19 cellular contexts compared by ENCODE assay signal in genomic region chr12:20314325-20314724, GRCh38. TPM values are rescaled to one million over a fixed set of nuclear protein-coding genes. Genes with fewer than 3 reads are reported as not detected.
DNase-seq lines count a peak whose midpoint lies in the region; ATAC-seq and TF ChIP-seq lines count a peak whose summit lies in the region.
"Had no signal": no experiment of that assay in that cellular context is flagged by ENCODE, and none has a peak within 500 bp of the region (broad histone marks: within the 10 kb centered on the region; RNA-seq: fewer than 3 reads in every experiment).

No MANE protein-coding gene starts in this region.

- POLR2A ChIA-PET in CD4-positive, alpha-beta T cell (lab: Charles Lee): no interaction called here

- no peaks in the 10 kb centered on the region for H3K36me3 ChIP-seq in MG63
- H3K36me3 ChIP-seq: right lobe of liver, vagina had no signal

- no peaks in the 10 kb centered on the region for H3K27me3 ChIP-seq in MG63
- H3K27me3 ChIP-seq in CD4-positive, alpha-beta T cell (ENCODE audit: control insufficient read depth, insufficient read depth, low read length): no peaks in the 10 kb centered on the region
- H3K27me3 ChIP-seq: right lobe of liver, vagina had no signal

- no peaks in the 10 kb centered on the region for H3K27me3 Mint-ChIP-seq in progenitor cell of endocrine pancreas
- no peaks in the 10 kb centered on the region for H3K27me3 Mint-ChIP-seq in CD4-positive, alpha-beta T cell
- H3K27me3 Mint-ChIP-seq: activated T-helper 17 cell treated with anti-CD3 and anti-CD28 coated beads, Interleukin-2, amount 50 U/mL, for 72 hours had no signal

- TF ChIP-seq CTCF in AG09309 (IDR thresholded peaks at IDR 0.05; ENCODE audit: control insufficient read depth, insufficient read depth, low read depth, low read length, missing control alignments): no peak
- TF ChIP-seq CTCF in progenitor cell of endocrine pancreas (IDR thresholded peaks at IDR 0.05; ENCODE audit: unreplicated experiment): no peak
- no peak for TF ChIP-seq CTCF in CD4-positive, alpha-beta T cell (IDR thresholded peaks at IDR 0.05)

- no peak overlapping the region for H3K27ac ChIP-seq in CD4-positive, alpha-beta T cell (ENCODE audit: low read depth, low read length)
- H3K27ac ChIP-seq: epithelial cell of prostate, right lobe of liver, vagina had no signal

- H3K9me3 ChIP-seq in MG63: no peaks in the 10 kb centered on the region
- no peaks in the 10 kb centered on the region for H3K9me3 ChIP-seq in CD4-positive, alpha-beta T cell (ENCODE audit: control insufficient read depth, low read length)
- H3K9me3 ChIP-seq: mucosa of descending colon, right lobe of liver, vagina had no signal

- peaks cover 7% of the 10 kb centered on the region for H3K36me3 Mint-ChIP-seq in progenitor cell of endocrine pancreas (ENCODE audit: insufficient read depth)
- no peaks in the 10 kb centered on the region for H3K36me3 Mint-ChIP-seq in CD4-positive, alpha-beta T cell (ENCODE audit: low read depth)

- intact Hi-C loops in CD4-positive, alpha-beta T cell (cut with DNase I, micrococcal nuclease): no loop called here

- no peak for ATAC-seq in CD4-positive, alpha-beta T cell (ENCODE audit: poor library complexity)
- ATAC-seq: activated T-helper 17 cell treated with anti-CD3 and anti-CD28 coated beads, Interleukin-2, amount 50 U/mL, for 72 hours; mucosa of descending colon; right lobe of liver had no signal

- H3K27ac Mint-ChIP-seq in progenitor cell of endocrine pancreas: no peak overlapping the region
- no peak overlapping the region for H3K27ac Mint-ChIP-seq in CD4-positive, alpha-beta T cell
- H3K27ac Mint-ChIP-seq: activated T-helper 17 cell treated with anti-CD3 and anti-CD28 coated beads, Interleukin-2, amount 50 U/mL, for 72 hours; HFFc6; T-helper 1 cell treated with Interleukin-12 subunit alpha and Interleukin-12 subunit beta and Interleukin-4 antibody, amounts not matched to agents 30 μg/mL and 1 μg/mL, for 36 hours had no signal

- DNase-seq in AG09309 (ENCODE audit: low read depth): peak; percentile 68
- peak; percentile 5 for DNase-seq in MG63
- peak; percentile 85 for DNase-seq in fibroblast of gingiva (ENCODE audit: low read depth)
- peak; percentile 19 for DNase-seq in myocyte (ENCODE audit: low read depth)
- no peak for DNase-seq in progenitor cell of endocrine pancreas (ENCODE audit: low spot score, unreplicated experiment)
- no peak for DNase-seq in CD4-positive, alpha-beta T cell
- no peak for DNase-seq in activated naive CD4-positive, alpha-beta T cell (lab: John Stamatoyannopoulos, UW)
- DNase-seq in stimulated activated naive CD4-positive, alpha-beta T cell treated with Interleukin-2 at 50 U/mL for 16 hours (lab: John Stamatoyannopoulos, UW): no peak
- DNase-seq: anterior cingulate cortex, HFFc6, mucosa of descending colon, NCI-H2029, nucleus accumbens, right lobe of liver, SHP77 treated with DMSO at 0.1 percent for 48 hours had no signal

- H3K4me3 Mint-ChIP-seq in progenitor cell of endocrine pancreas (ENCODE audit: low read depth): no peak overlapping the region
- H3K4me3 Mint-ChIP-seq in CD4-positive, alpha-beta T cell: no peak overlapping the region
- H3K4me3 Mint-ChIP-seq: activated T-helper 17 cell treated with anti-CD3 and anti-CD28 coated beads, Interleukin-2, amount 50 U/mL, for 72 hours; HFFc6; T-helper 1 cell treated with Interleukin-12 subunit alpha and Interleukin-12 subunit beta and Interleukin-4 antibody, amounts not matched to agents 30 μg/mL and 1 μg/mL, for 36 hours had no signal

- no peaks in the 10 kb centered on the region for H3K9me3 Mint-ChIP-seq in progenitor cell of endocrine pancreas (ENCODE audit: low read depth)
- H3K9me3 Mint-ChIP-seq in CD4-positive, alpha-beta T cell: no peaks in the 10 kb centered on the region
- H3K9me3 Mint-ChIP-seq: HFFc6; T-helper 1 cell treated with Interleukin-12 subunit alpha and Interleukin-12 subunit beta and Interleukin-4 antibody, amounts not matched to agents 30 μg/mL and 1 μg/mL, for 36 hours had no signal

- CTCF ChIA-PET in CD4-positive, alpha-beta T cell (lab: Charles Lee): interaction anchor here (1.4 kb wide), 1 partner anchor 24 kb away, joined by 3 read pairs; no protein-coding TSS in a partner anchor

- no peak overlapping the region for H3K4me3 ChIP-seq in AG09309 (ENCODE audit: control insufficient read depth, low read depth, low read length)
- H3K4me3 ChIP-seq in MG63: no peak overlapping the region
- H3K4me3 ChIP-seq: mucosa of descending colon, right lobe of liver, vagina had no signal

- peaks cover 3% of the 10 kb centered on the region for H3K4me1 Mint-ChIP-seq in progenitor cell of endocrine pancreas (ENCODE audit: low read depth)
- H3K4me1 Mint-ChIP-seq in CD4-positive, alpha-beta T cell (ENCODE audit: low read depth): no peaks in the 10 kb centered on the region
- H3K4me1 Mint-ChIP-seq: activated T-helper 17 cell treated with anti-CD3 and anti-CD28 coated beads, Interleukin-2, amount 50 U/mL, for 72 hours had no signal

RNA-seq across cellular contexts. Expression of gene PDE3A, which starts 54.0 kb away (rescaled TPM):
- total RNA-seq in MG63 (2014; rRNA removed; shearing (Covaris generic); ENCODE audit: low replicate concordance): 0.03 and 0.25 TPM in 2 replicates
- total RNA-seq in myocyte: 0.29 and 0.88 TPM in 2 replicates
- 0.03 TPM for polyA plus RNA-seq in myocyte (2012)
- total RNA-seq in progenitor cell of endocrine pancreas: 121 and 134 TPM in 2 replicates
- total RNA-seq in CD4-positive, alpha-beta T cell: not detected
- total RNA-seq: activated T-helper 17 cell treated with anti-CD3 and anti-CD28 coated beads, Interleukin-2, amount 50 U/mL, for 72 hours had no signal

Comparison
In these comparisons a context has a peak if more than half of its experiments do, and no peak if none do; other contexts are left out.
1. DNase-seq: peak in AG09309 (single experiment), MG63 (single experiment), fibroblast of gingiva (single experiment) and myocyte (single experiment); none in progenitor cell of endocrine pancreas (single experiment), CD4-positive, alpha-beta T cell (0 of 10), activated naive CD4-positive, alpha-beta T cell (0 of 4) and stimulated activated naive CD4-positive, alpha-beta T cell treated with Interleukin-2 at 50 U/mL for 16 hours (single experiment).
2. RNA of gene PDE3A, which starts 54.0 kb away (total RNA-seq): 121 to 134 TPM in progenitor cell of endocrine pancreas; 0.29 to 0.88 TPM in myocyte, 0.03 to 0.25 TPM in MG63 and not detected in CD4-positive, alpha-beta T cell; every median in the first group is over 10 times any median in the second.